In the genomic region with DNA sequence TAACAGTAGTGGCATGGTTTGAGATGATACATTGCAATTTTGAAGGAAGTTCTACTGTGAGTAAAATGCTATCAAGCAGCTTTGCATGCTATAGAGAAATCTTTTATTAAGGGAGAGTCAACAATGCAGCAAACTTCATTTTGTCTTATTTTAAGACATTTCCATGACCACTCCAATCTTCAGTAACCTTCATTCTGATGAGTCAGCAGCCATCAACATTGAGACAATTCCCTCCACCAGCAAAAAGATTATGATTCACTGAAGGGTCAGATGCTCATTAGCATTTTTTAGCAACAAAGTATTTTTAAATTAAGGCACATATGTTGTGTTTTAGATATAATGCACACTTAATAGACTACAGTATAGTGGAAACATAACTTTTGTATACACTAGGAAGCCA, we compare ENCODE assay signal across 28 cellular contexts.
"Had no signal": no experiment of that assay in that cellular context is flagged by ENCODE, and none has a peak within 500 bp of the region (broad histone marks: within the 10 kb centered on the region; RNA-seq: fewer than 3 reads in every experiment).

No MANE protein-coding gene starts in this region.

- H3K27me3 ChIP-seq: colonic mucosa, esophagus squamous epithelium, gastrocnemius medialis, heart right ventricle, left lung had no signal

- H3K4me3 Mint-ChIP-seq: dendritic cell treated with granulocyte-macrophage colony-stimulating factor and Interleukin-4, amounts not matched to agents 40 ng/mL and 50 ng/mL, for 4 days; effector memory CD8-positive, alpha-beta T cell; endodermal cell; mesothelial cell of epicardium; naive B cell had no signal

- H3K27ac Mint-ChIP-seq: dendritic cell treated with granulocyte-macrophage colony-stimulating factor and Interleukin-4, amounts not matched to agents 40 ng/mL and 50 ng/mL, for 4 days; effector memory CD8-positive, alpha-beta T cell; endodermal cell; mesothelial cell of epicardium; naive B cell had no signal

- H3K4me1 Mint-ChIP-seq: naive B cell had no signal

- H3K27ac ChIP-seq: colonic mucosa, epithelial cell of prostate, esophagus squamous epithelium, gastrocnemius medialis, heart right ventricle, left lung, lower lobe of right lung had no signal

- H3K36me3 Mint-ChIP-seq: mesothelial cell of epicardium, naive B cell had no signal

- H3K9me3 ChIP-seq: colonic mucosa, esophagus squamous epithelium, gastrocnemius medialis, heart right ventricle, lower lobe of right lung, mucosa of descending colon had no signal

- H3K4me3 ChIP-seq: colonic mucosa, esophagus squamous epithelium, gastrocnemius medialis, heart right ventricle, left lung, lower lobe of right lung, mucosa of descending colon had no signal

- DNase-seq: colonic mucosa; cortex of kidney; effector CD8-positive, alpha-beta T cell; effector memory CD8-positive, alpha-beta T cell; endodermal cell; erythroblast; esophagus squamous epithelium; foreskin fibroblast; foreskin melanocyte; gastrocnemius medialis; glutamatergic neuron; head of caudate nucleus; heart right ventricle; hippocampal formation; left cardiac atrium; left lung; left ventricle myocardium superior; lower lobe of right lung; mesenchymal stem cell; mucosa of descending colon; naive B cell had no signal

- ATAC-seq: effector memory CD8-positive, alpha-beta T cell; esophagus mucosa; gastrocnemius medialis; heart right ventricle; left cardiac atrium; left lung; left ventricle myocardium superior; lower lobe of right lung; mucosa of descending colon had no signal

- H3K36me3 ChIP-seq: colonic mucosa, esophagus squamous epithelium, gastrocnemius medialis, heart right ventricle, left lung, lower lobe of right lung had no signal

- H3K9me3 Mint-ChIP-seq: dendritic cell treated with granulocyte-macrophage colony-stimulating factor and Interleukin-4, amounts not matched to agents 40 ng/mL and 50 ng/mL, for 4 days had no signal

- H3K27me3 Mint-ChIP-seq: dendritic cell treated with granulocyte-macrophage colony-stimulating factor and Interleukin-4, amounts not matched to agents 40 ng/mL and 50 ng/mL, for 4 days; effector memory CD8-positive, alpha-beta T cell; naive B cell had no signal

- H3K4me1 ChIP-seq: colonic mucosa, esophagus squamous epithelium, gastrocnemius medialis, heart right ventricle, left lung, lower lobe of right lung had no signal

- FAIRE-seq: endometrium, islet of Langerhans, keratinocyte had no signal
